Comparison of ENCODE assay signal across 1 cellular context in the genomic region with DNA sequence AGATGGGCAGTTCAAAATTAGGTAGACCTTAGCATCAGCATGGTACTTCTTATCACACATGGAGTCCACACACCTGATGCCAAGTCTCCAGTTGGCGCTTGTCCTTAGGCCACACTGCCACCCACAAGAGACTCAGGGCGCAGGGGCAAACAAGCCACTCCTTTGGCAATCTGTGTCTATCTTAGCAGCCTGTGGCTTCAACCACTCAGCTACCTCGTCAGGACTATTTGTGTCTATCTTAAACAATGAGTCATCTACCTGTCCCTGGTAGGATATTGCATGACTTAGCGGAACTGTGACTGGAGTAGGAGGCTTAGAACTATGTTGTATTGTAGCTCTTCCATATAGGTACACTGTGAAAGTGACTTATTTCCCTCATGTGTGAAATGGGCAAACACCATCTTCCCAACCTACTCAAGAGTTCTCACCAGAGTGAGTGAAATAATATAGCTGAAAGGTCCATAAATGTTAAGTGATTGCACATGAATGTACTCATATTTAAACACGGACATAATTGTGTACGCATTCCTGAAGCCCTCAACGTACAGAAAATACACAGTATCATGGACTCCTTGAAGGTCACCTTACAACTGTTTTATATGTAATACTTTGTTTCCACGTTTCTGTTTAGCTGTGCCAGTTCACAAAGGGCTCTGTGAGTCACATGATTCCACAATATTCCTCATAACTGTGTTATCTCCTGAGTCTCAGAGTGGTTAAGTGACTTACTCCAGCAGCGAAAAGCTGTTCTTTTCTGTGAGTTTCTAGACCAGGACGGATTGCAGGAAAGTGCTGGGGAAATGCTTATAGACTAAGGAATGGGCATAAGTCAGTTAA.
TF ChIP-seq lines count a peak whose summit lies in the region.

No MANE protein-coding gene starts in this region.

TF ChIP-seq in K562, 482 proteins besides CTCF, POLR2A, EP300 and RAD21 (continued from another document and continues in another):
- TF ChIP-seq, protein P1, sequence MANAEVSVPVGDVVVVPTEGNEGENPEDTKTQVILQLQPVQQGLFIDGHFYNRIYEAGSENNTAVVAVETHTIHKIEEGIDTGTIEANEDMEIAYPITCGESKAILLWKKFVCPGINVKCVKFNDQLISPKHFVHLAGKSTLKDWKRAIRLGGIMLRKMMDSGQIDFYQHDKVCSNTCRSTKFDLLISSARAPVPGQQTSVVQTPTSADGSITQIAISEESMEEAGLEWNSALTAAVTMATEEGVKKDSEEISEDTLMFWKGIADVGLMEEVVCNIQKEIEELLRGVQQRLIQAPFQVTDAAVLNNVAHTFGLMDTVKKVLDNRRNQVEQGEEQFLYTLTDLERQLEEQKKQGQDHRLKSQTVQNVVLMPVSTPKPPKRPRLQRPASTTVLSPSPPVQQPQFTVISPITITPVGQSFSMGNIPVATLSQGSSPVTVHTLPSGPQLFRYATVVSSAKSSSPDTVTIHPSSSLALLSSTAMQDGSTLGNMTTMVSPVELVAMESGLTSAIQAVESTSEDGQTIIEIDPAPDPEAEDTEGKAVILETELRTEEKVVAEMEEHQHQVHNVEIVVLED (CRISPR knock-in tag; IDR thresholded peaks at IDR 0.05) = peak; percentile 20; the same call in 1 of the 2 replicates
- TF ChIP-seq LCOR (CRISPR knock-in tag; IDR thresholded peaks at IDR 0.05) (no peak; the same call in 1 of the 2 replicates), ZKSCAN3 (CRISPR knock-in tag; IDR thresholded peaks at IDR 0.05) (no peak), SMARCE1 (IDR thresholded peaks at IDR 0.05) (peak; percentile 78), HDAC8 (tag; IDR thresholded peaks at IDR 0.05) (no peak), BRD9 (IDR thresholded peaks at IDR 0.05; ENCODE audit: low read depth, partially characterized antibody) (peak; percentile 24), ZNF253 (CRISPR knock-in tag; conservative IDR thresholded peaks at IDR 0.05) (no peak), ILF3 (IDR thresholded peaks at IDR 0.05; ENCODE audit: borderline replicate concordance) (peak; percentile 48; the same call in 1 of the 2 replicates), DPF2 (IDR thresholded peaks at IDR 0.05) (peak; percentile 91), ERF (CRISPR knock-in tag; IDR thresholded peaks at IDR 0.05) (no peak), ESRRB (CRISPR knock-in tag; IDR thresholded peaks at IDR 0.05; ENCODE audit: borderline replicate concordance) (no peak), ZNF717 (CRISPR knock-in tag; IDR thresholded peaks at IDR 0.05) (no peak), NR1H2 (CRISPR knock-in tag; IDR thresholded peaks at IDR 0.05) (no peak), FOXP1 (CRISPR knock-in tag; IDR thresholded peaks at IDR 0.05) (no peak), CBX5 (IDR thresholded peaks at IDR 0.05; ENCODE audit: borderline replicate concordance, low read depth) (peak; percentile 46; the same call in 1 of the 2 replicates), FOXA1 (IDR thresholded peaks at IDR 0.05; ENCODE audit: borderline replicate concordance) (no peak), JUNB (CRISPR knock-in tag; conservative IDR thresholded peaks at IDR 0.05) (peak; percentile 47; the same call in 1 of the 2 replicates), RBM25 (IDR thresholded peaks at IDR 0.05; ENCODE audit: low read depth, low read length, severe bottlenecking) (no peak), ZNF561 (CRISPR knock-in tag; conservative IDR thresholded peaks at IDR 0.05) (no peak), TARDBP (IDR thresholded peaks at IDR 0.05) (no peak), ZFPM2 (CRISPR knock-in tag; IDR thresholded peaks at IDR 0.05) (no peak), CBX2 (IDR thresholded peaks at IDR 0.05; ENCODE audit: insufficient read depth, low read length, poor library complexity, severe bottlenecking) (no peak), KLF16 (IDR thresholded peaks at IDR 0.05) (no peak), U2AF1 (optimal IDR thresholded peaks at IDR 0.05; ENCODE audit: low read depth, low read length) (no peak), HSF4 (CRISPR knock-in tag; IDR thresholded peaks at IDR 0.05; ENCODE audit: borderline replicate concordance) (no peak)
- TF ChIP-seq, protein P2, sequence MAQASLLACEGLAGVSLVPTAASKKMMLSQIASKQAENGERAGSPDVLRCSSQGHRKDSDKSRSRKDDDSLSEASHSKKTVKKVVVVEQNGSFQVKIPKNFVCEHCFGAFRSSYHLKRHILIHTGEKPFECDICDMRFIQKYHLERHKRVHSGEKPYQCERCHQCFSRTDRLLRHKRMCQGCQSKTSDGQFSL (CRISPR knock-in tag; IDR thresholded peaks at IDR 0.05) = no peak
- TF ChIP-seq, protein P2 (tag; IDR thresholded peaks at IDR 0.05) = no peak
- TF ChIP-seq, protein P3, sequence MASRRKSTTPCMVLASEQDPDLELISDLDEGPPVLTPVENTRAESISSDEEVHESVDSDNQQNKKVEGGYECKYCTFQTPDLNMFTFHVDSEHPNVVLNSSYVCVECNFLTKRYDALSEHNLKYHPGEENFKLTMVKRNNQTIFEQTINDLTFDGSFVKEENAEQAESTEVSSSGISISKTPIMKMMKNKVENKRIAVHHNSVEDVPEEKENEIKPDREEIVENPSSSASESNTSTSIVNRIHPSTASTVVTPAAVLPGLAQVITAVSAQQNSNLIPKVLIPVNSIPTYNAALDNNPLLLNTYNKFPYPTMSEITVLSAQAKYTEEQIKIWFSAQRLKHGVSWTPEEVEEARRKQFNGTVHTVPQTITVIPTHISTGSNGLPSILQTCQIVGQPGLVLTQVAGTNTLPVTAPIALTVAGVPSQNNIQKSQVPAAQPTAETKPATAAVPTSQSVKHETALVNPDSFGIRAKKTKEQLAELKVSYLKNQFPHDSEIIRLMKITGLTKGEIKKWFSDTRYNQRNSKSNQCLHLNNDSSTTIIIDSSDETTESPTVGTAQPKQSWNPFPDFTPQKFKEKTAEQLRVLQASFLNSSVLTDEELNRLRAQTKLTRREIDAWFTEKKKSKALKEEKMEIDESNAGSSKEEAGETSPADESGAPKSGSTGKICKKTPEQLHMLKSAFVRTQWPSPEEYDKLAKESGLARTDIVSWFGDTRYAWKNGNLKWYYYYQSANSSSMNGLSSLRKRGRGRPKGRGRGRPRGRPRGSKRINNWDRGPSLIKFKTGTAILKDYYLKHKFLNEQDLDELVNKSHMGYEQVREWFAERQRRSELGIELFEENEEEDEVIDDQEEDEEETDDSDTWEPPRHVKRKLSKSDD (conservative IDR thresholded peaks at IDR 0.05; ENCODE audit: low read length) = no peak
- TF ChIP-seq, protein P4, sequence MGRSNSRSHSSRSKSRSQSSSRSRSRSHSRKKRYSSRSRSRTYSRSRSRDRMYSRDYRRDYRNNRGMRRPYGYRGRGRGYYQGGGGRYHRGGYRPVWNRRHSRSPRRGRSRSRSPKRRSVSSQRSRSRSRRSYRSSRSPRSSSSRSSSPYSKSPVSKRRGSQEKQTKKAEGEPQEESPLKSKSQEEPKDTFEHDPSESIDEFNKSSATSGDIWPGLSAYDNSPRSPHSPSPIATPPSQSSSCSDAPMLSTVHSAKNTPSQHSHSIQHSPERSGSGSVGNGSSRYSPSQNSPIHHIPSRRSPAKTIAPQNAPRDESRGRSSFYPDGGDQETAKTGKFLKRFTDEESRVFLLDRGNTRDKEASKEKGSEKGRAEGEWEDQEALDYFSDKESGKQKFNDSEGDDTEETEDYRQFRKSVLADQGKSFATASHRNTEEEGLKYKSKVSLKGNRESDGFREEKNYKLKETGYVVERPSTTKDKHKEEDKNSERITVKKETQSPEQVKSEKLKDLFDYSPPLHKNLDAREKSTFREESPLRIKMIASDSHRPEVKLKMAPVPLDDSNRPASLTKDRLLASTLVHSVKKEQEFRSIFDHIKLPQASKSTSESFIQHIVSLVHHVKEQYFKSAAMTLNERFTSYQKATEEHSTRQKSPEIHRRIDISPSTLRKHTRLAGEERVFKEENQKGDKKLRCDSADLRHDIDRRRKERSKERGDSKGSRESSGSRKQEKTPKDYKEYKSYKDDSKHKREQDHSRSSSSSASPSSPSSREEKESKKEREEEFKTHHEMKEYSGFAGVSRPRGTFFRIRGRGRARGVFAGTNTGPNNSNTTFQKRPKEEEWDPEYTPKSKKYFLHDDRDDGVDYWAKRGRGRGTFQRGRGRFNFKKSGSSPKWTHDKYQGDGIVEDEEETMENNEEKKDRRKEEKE (IDR thresholded peaks at IDR 0.05; ENCODE audit: borderline replicate concordance in 1 of 2, control insufficient read depth in 1 of 2, low read depth in 2 of 2, low read length in 1 of 2) = no peak
- TF ChIP-seq, protein P5, sequence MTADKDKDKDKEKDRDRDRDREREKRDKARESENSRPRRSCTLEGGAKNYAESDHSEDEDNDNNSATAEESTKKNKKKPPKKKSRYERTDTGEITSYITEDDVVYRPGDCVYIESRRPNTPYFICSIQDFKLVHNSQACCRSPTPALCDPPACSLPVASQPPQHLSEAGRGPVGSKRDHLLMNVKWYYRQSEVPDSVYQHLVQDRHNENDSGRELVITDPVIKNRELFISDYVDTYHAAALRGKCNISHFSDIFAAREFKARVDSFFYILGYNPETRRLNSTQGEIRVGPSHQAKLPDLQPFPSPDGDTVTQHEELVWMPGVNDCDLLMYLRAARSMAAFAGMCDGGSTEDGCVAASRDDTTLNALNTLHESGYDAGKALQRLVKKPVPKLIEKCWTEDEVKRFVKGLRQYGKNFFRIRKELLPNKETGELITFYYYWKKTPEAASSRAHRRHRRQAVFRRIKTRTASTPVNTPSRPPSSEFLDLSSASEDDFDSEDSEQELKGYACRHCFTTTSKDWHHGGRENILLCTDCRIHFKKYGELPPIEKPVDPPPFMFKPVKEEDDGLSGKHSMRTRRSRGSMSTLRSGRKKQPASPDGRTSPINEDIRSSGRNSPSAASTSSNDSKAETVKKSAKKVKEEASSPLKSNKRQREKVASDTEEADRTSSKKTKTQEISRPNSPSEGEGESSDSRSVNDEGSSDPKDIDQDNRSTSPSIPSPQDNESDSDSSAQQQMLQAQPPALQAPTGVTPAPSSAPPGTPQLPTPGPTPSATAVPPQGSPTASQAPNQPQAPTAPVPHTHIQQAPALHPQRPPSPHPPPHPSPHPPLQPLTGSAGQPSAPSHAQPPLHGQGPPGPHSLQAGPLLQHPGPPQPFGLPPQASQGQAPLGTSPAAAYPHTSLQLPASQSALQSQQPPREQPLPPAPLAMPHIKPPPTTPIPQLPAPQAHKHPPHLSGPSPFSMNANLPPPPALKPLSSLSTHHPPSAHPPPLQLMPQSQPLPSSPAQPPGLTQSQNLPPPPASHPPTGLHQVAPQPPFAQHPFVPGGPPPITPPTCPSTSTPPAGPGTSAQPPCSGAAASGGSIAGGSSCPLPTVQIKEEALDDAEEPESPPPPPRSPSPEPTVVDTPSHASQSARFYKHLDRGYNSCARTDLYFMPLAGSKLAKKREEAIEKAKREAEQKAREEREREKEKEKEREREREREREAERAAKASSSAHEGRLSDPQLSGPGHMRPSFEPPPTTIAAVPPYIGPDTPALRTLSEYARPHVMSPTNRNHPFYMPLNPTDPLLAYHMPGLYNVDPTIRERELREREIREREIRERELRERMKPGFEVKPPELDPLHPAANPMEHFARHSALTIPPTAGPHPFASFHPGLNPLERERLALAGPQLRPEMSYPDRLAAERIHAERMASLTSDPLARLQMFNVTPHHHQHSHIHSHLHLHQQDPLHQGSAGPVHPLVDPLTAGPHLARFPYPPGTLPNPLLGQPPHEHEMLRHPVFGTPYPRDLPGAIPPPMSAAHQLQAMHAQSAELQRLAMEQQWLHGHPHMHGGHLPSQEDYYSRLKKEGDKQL (CRISPR knock-in tag; IDR thresholded peaks at IDR 0.05; ENCODE audit: borderline replicate concordance) = 0 out of 2 replicates have a peak, but pooled peaks have one; percentile 42
- TF ChIP-seq, protein P6, sequence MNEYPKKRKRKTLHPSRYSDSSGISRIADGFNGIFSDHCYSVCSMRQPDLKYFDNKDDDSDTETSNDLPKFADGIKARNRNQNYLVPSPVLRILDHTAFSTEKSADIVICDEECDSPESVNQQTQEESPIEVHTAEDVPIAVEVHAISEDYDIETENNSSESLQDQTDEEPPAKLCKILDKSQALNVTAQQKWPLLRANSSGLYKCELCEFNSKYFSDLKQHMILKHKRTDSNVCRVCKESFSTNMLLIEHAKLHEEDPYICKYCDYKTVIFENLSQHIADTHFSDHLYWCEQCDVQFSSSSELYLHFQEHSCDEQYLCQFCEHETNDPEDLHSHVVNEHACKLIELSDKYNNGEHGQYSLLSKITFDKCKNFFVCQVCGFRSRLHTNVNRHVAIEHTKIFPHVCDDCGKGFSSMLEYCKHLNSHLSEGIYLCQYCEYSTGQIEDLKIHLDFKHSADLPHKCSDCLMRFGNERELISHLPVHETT (CRISPR knock-in tag; conservative IDR thresholded peaks at IDR 0.05 in 1 of 2, IDR thresholded peaks at IDR 0.05 in 1 of 2) = no peak
- TF ChIP-seq, protein P7, sequence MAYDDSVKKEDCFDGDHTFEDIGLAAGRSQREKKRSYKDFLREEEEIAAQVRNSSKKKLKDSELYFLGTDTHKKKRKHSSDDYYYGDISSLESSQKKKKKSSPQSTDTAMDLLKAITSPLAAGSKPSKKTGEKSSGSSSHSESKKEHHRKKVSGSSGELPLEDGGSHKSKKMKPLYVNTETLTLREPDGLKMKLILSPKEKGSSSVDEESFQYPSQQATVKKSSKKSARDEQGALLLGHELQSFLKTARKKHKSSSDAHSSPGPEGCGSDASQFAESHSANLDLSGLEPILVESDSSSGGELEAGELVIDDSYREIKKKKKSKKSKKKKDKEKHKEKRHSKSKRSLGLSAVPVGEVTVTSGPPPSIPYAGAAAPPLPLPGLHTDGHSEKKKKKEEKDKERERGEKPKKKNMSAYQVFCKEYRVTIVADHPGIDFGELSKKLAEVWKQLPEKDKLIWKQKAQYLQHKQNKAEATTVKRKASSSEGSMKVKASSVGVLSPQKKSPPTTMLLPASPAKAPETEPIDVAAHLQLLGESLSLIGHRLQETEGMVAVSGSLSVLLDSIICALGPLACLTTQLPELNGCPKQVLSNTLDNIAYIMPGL (CRISPR knock-in tag; IDR thresholded peaks at IDR 0.05) = no peak
- TF ChIP-seq, protein P8, sequence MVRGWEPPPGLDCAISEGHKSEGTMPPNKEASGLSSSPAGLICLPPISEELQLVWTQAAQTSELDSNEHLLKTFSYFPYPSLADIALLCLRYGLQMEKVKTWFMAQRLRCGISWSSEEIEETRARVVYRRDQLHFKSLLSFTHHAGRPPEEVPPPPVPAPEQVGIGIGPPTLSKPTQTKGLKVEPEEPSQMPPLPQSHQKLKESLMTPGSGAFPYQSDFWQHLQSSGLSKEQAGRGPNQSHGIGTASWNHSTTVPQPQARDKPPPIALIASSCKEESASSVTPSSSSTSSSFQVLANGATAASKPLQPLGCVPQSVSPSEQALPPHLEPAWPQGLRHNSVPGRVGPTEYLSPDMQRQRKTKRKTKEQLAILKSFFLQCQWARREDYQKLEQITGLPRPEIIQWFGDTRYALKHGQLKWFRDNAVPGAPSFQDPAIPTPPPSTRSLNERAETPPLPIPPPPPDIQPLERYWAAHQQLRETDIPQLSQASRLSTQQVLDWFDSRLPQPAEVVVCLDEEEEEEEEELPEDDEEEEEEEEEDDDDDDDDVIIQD (CRISPR knock-in tag; IDR thresholded peaks at IDR 0.05) = no peak
- TF ChIP-seq, protein P9, sequence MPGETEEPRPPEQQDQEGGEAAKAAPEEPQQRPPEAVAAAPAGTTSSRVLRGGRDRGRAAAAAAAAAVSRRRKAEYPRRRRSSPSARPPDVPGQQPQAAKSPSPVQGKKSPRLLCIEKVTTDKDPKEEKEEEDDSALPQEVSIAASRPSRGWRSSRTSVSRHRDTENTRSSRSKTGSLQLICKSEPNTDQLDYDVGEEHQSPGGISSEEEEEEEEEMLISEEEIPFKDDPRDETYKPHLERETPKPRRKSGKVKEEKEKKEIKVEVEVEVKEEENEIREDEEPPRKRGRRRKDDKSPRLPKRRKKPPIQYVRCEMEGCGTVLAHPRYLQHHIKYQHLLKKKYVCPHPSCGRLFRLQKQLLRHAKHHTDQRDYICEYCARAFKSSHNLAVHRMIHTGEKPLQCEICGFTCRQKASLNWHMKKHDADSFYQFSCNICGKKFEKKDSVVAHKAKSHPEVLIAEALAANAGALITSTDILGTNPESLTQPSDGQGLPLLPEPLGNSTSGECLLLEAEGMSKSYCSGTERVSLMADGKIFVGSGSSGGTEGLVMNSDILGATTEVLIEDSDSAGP (CRISPR knock-in tag; IDR thresholded peaks at IDR 0.05) = 0 out of 2 replicates have a peak, but pooled peaks have one; percentile 6
